13 cellular contexts compared by ENCODE assay signal in genomic region chr1:196743244-196743643, GRCh38. TPM values are rescaled to one million over a fixed set of nuclear protein-coding genes. Genes with fewer than 3 reads are reported as not detected.
DNase-seq lines count a peak whose midpoint lies in the region; ATAC-seq and TF ChIP-seq lines count a peak whose summit lies in the region.
"Not testable (repeated sequence)": the region's sequence is repeated elsewhere in the genome, so short reads cannot be mapped to it uniquely, and the experiment has no call there.
"Had no signal": no experiment of that assay in that cellular context is flagged by ENCODE, and none has a peak within 500 bp of the region (broad histone marks: within the 10 kb centered on the region; RNA-seq: fewer than 3 reads in every experiment).

No MANE protein-coding gene starts in this region.

- not testable (repeated sequence) for H3K27me3 ChIP-seq in right lobe of liver

- H3K36me3 ChIP-seq in HEK293 (ENCODE audit: control insufficient read depth in 2 of 2, insufficient read depth in 1 of 2, low read length in 2 of 2) = not testable (repeated sequence)
- peaks cover 0 to 72% (median 34%) of the 10 kb centered on the region in 4 donors for H3K36me3 ChIP-seq in right lobe of liver

- peak; percentile 83 for ATAC-seq in GM18505 (IDR thresholded peaks at IDR 0.05; ENCODE audit: unreplicated experiment)
- ATAC-seq in right lobe of liver = peak; percentile 42 to 65 (median 54)

- H3K4me1 ChIP-seq in HEK293 (ENCODE audit: control insufficient read depth, insufficient read depth, low read length); right lobe of liver: not testable (repeated sequence)

- 34% methylated on average over 6 of the region's 6 CpGs for WGBS in right lobe of liver (ENCODE audit: insufficient coverage, low coverage, low lambda C conversion rate, missing lambda C conversion rate)

- TF ChIP-seq CTCF in HEK293 (tag by site-specific recombination; IDR thresholded peaks at IDR 0.05) = not testable (repeated sequence)
- peak; percentile 46 for TF ChIP-seq CTCF in RWPE1 (conservative IDR thresholded peaks at IDR 0.05; ENCODE audit: low read depth)
- peak; percentile 22 to 41 (median 37) for TF ChIP-seq CTCF in right lobe of liver (IDR thresholded peaks at IDR 0.05)

- POLR2A ChIA-PET in HEK293 (lab: Yijun Ruan, JAX); RWPE1 (lab: Yijun Ruan, JAX; ENCODE audit: low non-redundant PET): not testable (repeated sequence)

- H3K9me3 ChIP-seq in HEK293 (ENCODE audit: control insufficient read depth, insufficient read depth, low read depth, low read length); right lobe of liver: not testable (repeated sequence)

- peak; percentile 13 to 34 for DNase-seq in AML-193 (lab: John Stamatoyannopoulos, UW)
- peak; percentile 19 for DNase-seq in HS-5 (ENCODE audit: low read depth)
- peak; percentile 7 for DNase-seq in NCI-H2107 (lab: John Stamatoyannopoulos, UW)
- DNase-seq in RWPE1 (ENCODE audit: low spot score) = peak; percentile 22
- peak; percentile 28 for DNase-seq in dermis blood vessel endothelial cell
- DNase-seq in right lobe of liver = not testable (repeated sequence)

- CTCF ChIA-PET in HEK293 (lab: Yijun Ruan, JAX); RWPE1 (lab: Yijun Ruan, JAX): not testable (repeated sequence)

- intact Hi-C loops in right lobe of liver (cut with DNase I) = not testable (repeated sequence)

- not testable (repeated sequence) for TF ChIP-seq POLR2A in GM18505 (IDR thresholded peaks at IDR 0.05; ENCODE audit: borderline replicate concordance, extremely low read depth, insufficient read depth, insufficient read length); right lobe of liver (IDR thresholded peaks at IDR 0.05)

- not testable (repeated sequence) for H3K4me3 ChIP-seq in HEK293 (ENCODE audit: low read depth, low read length); right lobe of liver

- not testable (repeated sequence) for H3K27ac ChIP-seq in HEK293 (ENCODE audit: extremely low read depth, low read depth, low read length); RWPE1; right lobe of liver

TF ChIP-seq in HEK293, 187 proteins besides CTCF, POLR2A, EP300 and RAD21:
- TF ChIP-seq ZNF660 (tag by site-specific recombination; IDR thresholded peaks at IDR 0.05) (peak; percentile 58; the same call in 1 of the 2 replicates), ZNF654 (tag by site-specific recombination; IDR thresholded peaks at IDR 0.05; ENCODE audit: low read depth) (peak; percentile 59)

RNA-seq across cellular contexts. Expression of gene CFHR3, which starts 31.4 kb away (rescaled TPM):
- total RNA-seq in dermis blood vessel endothelial cell (not detected in 2 replicates), right lobe of liver (100 to 1,000 TPM; 105 to 479 (median 372) TPM)
- total RNA-seq: activated CD4-positive, alpha-beta memory T cell treated with anti-CD3 and anti-CD28 coated beads, Interleukin-2, amount 10 ng/mL, durations not matched to agents 7 days and 5 days; CD4-positive, CD25-positive, alpha-beta regulatory T cell; glomerular endothelial cell; naive thymus-derived CD4-positive, alpha-beta T cell; Peyer's patch had no signal

Comparison
In these comparisons a context has a peak if more than half of its experiments do, and no peak if none do; other contexts are left out.
1. RNA of gene CFHR3, which starts 31.4 kb away (total RNA-seq): 105 to 479 TPM in right lobe of liver; not detected in dermis blood vessel endothelial cell; every median in the first group is over 100 times any median in the second.